20 cellular contexts compared by ENCODE assay signal in the genomic region with DNA sequence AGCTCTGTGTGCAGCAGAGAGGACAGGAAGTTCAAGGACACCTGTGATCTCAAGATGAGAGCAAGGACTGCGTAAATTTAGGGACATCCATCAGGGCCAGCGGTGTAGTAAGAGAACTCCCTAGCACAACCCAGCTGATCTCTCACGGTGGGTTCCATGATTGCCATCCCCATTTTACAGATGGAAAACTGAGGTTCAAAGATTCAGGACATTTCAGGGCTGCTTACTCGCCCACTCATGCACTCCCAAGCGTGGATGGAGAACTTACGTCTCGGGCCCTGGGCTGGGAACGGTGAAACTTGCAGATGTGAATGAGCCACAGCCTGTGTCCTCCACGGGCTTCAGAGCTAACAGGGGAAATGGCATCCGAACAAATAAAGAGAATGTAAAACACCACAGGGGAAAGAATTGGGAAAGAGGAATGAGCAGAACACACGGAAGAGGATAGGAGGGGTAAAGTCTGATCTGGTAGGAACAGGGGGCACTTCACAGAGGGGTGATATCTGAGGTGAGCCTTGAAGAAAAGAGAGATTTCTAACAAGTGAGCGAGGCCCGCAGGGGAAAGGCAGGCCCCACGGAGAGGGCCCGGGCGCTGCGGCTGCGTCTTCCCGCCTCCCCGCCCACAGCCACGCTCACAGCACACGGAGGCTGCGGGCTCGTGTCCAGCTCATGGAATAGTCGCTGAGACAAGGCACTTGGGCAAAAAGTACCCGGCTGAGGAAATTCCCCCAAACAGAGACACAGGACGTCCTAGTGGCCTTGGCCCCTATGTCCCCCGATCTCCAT. TPM values are rescaled to one million over a fixed set of nuclear protein-coding genes. Genes with fewer than 3 reads are reported as not detected.
DNase-seq lines count a peak whose midpoint lies in the region; ATAC-seq, FAIRE-seq and TF ChIP-seq lines count a peak whose summit lies in the region.
"Had no signal": no experiment of that assay in that cellular context is flagged by ENCODE, and none has a peak within 500 bp of the region (broad histone marks: within the 10 kb centered on the region; RNA-seq: fewer than 3 reads in every experiment).

No MANE protein-coding gene starts in this region.

- DNase-seq in GM23338 (ENCODE audit: low spot score) (no peak), bronchial epithelial cell (ENCODE audit: low read depth) (no peak), HepG2 (ENCODE audit: low spot score) (no peak), neuronal stem cell (ENCODE audit: low spot score) (no peak), COLO829 (ENCODE audit: low spot score) (no peak), left ventricle myocardium superior (no peak), NCI-H2107 treated with DMSO at 0.1 percent for 48 hours (lab: John Stamatoyannopoulos, UW; ENCODE audit: unreplicated experiment) (no peak)
- DNase-seq: 8988T; CD8-positive, alpha-beta T cell; COR-L47; DMS 273 treated with DMSO at 0.1 percent for 48 hours; DMS53; DND-41; EL; GM23248; H9 had no signal

- no peak for ATAC-seq in GM23338
- ATAC-seq in HepG2, result no peak
- ATAC-seq in left ventricle myocardium superior, result no peak
- ATAC-seq in HG03432 (IDR thresholded peaks at IDR 0.05; ENCODE audit: unreplicated experiment), result no peak
- ATAC-seq: CD8-positive, alpha-beta T cell; GM12878 had no signal

- H3K9me3 ChIP-seq in HepG2 (ENCODE audit: low read length), result no peaks in the 10 kb centered on the region
- H3K9me3 ChIP-seq in neuronal stem cell (replicated peaks in 1 of 2; ENCODE audit: control insufficient read depth in 2 of 2, insufficient read depth in 1 of 2, low read depth in 1 of 2, low read length in 2 of 2), result peaks cover 4 to 34% of the 10 kb centered on the region in 2 donors

- CTCF ChIA-PET in HepG2 (lab: Yijun Ruan, JAX; ENCODE audit: low intra/inter-chr PET ratio, low total read pairs), result no interaction called here

- H3K4me3 ChIP-seq in GM23338, result no peak overlapping the region
- no peak overlapping the region for H3K4me3 ChIP-seq in bronchial epithelial cell (ENCODE audit: low read depth, low read length)
- H3K4me3 ChIP-seq in HepG2 (replicated peaks in 1 of 3; ENCODE audit: insufficient read depth in 1 of 3, low read depth in 2 of 3, low read length in 3 of 3), result no peak overlapping the region
- no peak overlapping the region for H3K4me3 ChIP-seq in neuronal stem cell (ENCODE audit: low read length in 2 of 2)
- H3K4me3 ChIP-seq: BLaER1 treated with 17β-estradiol and CSF1 and Interleukin-3, amounts not matched to agents 10 nM and 100 nM; GM12878; GM23248 had no signal

- H3K27ac Mint-ChIP-seq in GM23338, result no peak overlapping the region
- H3K27ac Mint-ChIP-seq: CD8-positive, alpha-beta T cell; H9 had no signal

- no peak overlapping the region for H3K23ac ChIP-seq in neuronal stem cell (ENCODE audit: low read depth, low read length, poor library complexity)

- POLR2A ChIA-PET in HepG2 (lab: Yijun Ruan, JAX), result interaction anchor here (1.3 kb wide), 1 partner anchor 9 kb away, joined by 3 read pairs; no protein-coding TSS in a partner anchor

- TF ChIP-seq RAD21 in HepG2 (CRISPR knock-in tag; IDR thresholded peaks at IDR 0.05), result no peak

- 0 out of 2 replicates have a peak overlapping the region, but pooled peaks have one; percentile 69 for H2AFZ ChIP-seq in GM23338
- H2AFZ ChIP-seq in HepG2 (ENCODE audit: low read length), result no peak overlapping the region
- no peak overlapping the region for H2AFZ ChIP-seq in neuronal stem cell (ENCODE audit: low read length)
- H2AFZ ChIP-seq: GM23248 had no signal

- H3K79me2 ChIP-seq in GM23338 (replicated peaks; ENCODE audit: insufficient read depth) (no peaks in the 10 kb centered on the region), HepG2 (ENCODE audit: insufficient read depth, low read length) (no peaks in the 10 kb centered on the region)

- TF ChIP-seq EP300 in HepG2 (IDR thresholded peaks at IDR 0.05; ENCODE audit: low read depth in 2 of 2, low read length in 2 of 2) (no peak), HepG2 (CRISPR knock-in tag; IDR thresholded peaks at IDR 0.05; ENCODE audit: borderline replicate concordance) (no peak)

- no peak overlapping the region for H4K91ac ChIP-seq in neuronal stem cell (ENCODE audit: low read depth, low read length, poor library complexity)

- peaks cover 9% of the 10 kb centered on the region for H3K36me3 Mint-ChIP-seq in GM23338 (ENCODE audit: low read depth)
- H3K36me3 Mint-ChIP-seq: CD8-positive, alpha-beta T cell had no signal

- H3K27me3 ChIP-seq in GM23338 (ENCODE audit: insufficient read depth), result no peaks in the 10 kb centered on the region
- no peaks in the 10 kb centered on the region for H3K27me3 ChIP-seq in bronchial epithelial cell (ENCODE audit: control insufficient read depth, insufficient read depth, low read length)
- H3K27me3 ChIP-seq in HepG2 (ENCODE audit: control insufficient read depth in 1 of 2, insufficient read depth in 2 of 2, low read length in 2 of 2), result no peaks in the 10 kb centered on the region
- peaks cover 0 to 99% (median 0%) of the 10 kb centered on the region in 3 experiments for H3K27me3 ChIP-seq in neuronal stem cell (ENCODE audit: control insufficient read depth in 3 of 3, insufficient read depth in 3 of 3, low read depth in 1 of 3, low read length in 3 of 3)
- H3K27me3 ChIP-seq: BLaER1 treated with 17β-estradiol and CSF1 and Interleukin-3, amounts not matched to agents 10 nM and 100 nM had no signal

- H3K4me1 ChIP-seq in GM23338 (ENCODE audit: insufficient read depth) (peaks cover 34% of the 10 kb centered on the region), HepG2 (ENCODE audit: insufficient read depth, low read length) (peaks cover 70% of the 10 kb centered on the region), neuronal stem cell (ENCODE audit: control insufficient read depth in 2 of 2, insufficient read depth in 1 of 2, low read depth in 1 of 2, low read length in 2 of 2) (peaks cover 15 to 48% of the 10 kb centered on the region in 2 donors)

- no peak overlapping the region for H3K4ac ChIP-seq in neuronal stem cell (ENCODE audit: low read length)

- H2BK15ac ChIP-seq in neuronal stem cell (ENCODE audit: low read length), result no peak overlapping the region

- no peak for TF ChIP-seq POLR2A in HepG2 (IDR thresholded peaks at IDR 0.05; ENCODE audit: insufficient read depth in 1 of 2, low read depth in 2 of 2, low read length in 2 of 2)

- H3K4me1 Mint-ChIP-seq in GM23338, result peaks cover 33% of the 10 kb centered on the region

- BruUV-seq in HepG2 (replicated peaks; lab: Mats Ljungman, UMichigan), result no TSS peak

- no peaks in the 10 kb centered on the region for H3K79me1 ChIP-seq in neuronal stem cell (ENCODE audit: low read depth, low read length)

- H3K4me2 ChIP-seq in GM23338, result no peak overlapping the region
- no peak overlapping the region for H3K4me2 ChIP-seq in HepG2 (ENCODE audit: low read depth, low read length)
- no peak overlapping the region for H3K4me2 ChIP-seq in neuronal stem cell (ENCODE audit: insufficient read depth, low read length, poor library complexity, severe bottlenecking)

- H2BK5ac ChIP-seq in neuronal stem cell (ENCODE audit: low read length), result no peak overlapping the region

- H3K9ac ChIP-seq in HepG2 (ENCODE audit: insufficient read depth, low read depth, low read length) (no peak overlapping the region), neuronal stem cell (ENCODE audit: low read depth, low read length, poor library complexity) (no peak overlapping the region)
- H3K9ac ChIP-seq: BLaER1 treated with 17β-estradiol and CSF1 and Interleukin-3, amounts not matched to agents 10 nM and 100 nM; GM23248 had no signal

- peak overlapping the region; percentile 26 for H2AK5ac ChIP-seq in neuronal stem cell (ENCODE audit: low read depth, low read length)

- H3K27me3 Mint-ChIP-seq in GM23338 (ENCODE audit: insufficient read depth, low read depth, poor library complexity), result peaks cover 4% of the 10 kb centered on the region

- H3K9me3 Mint-ChIP-seq in GM23338, result peaks cover 14% of the 10 kb centered on the region

- in situ Hi-C loops in HepG2 (cut with HindIII; ENCODE audit: extremely low pct_ligation_motif_present, low pct_unique_long_range_greater_than_20kb), result no loop called here

- TF ChIP-seq CTCF in GM23338 (conservative IDR thresholded peaks at IDR 0.05; ENCODE audit: low read depth in 2 of 2) (no peak), bronchial epithelial cell (IDR thresholded peaks at IDR 0.05; ENCODE audit: insufficient read depth, low read length, severe bottlenecking) (no peak), HepG2 (CRISPR knock-in tag; IDR thresholded peaks at IDR 0.05) (no peak)

- no peak overlapping the region for H4K8ac ChIP-seq in neuronal stem cell (ENCODE audit: low read depth, low read length)

- no peak overlapping the region for H3K14ac ChIP-seq in neuronal stem cell (ENCODE audit: low read length)

- peak; percentile 77 for FAIRE-seq in bronchial epithelial cell (lab: Jason Lieb, UNC)
- no peak for FAIRE-seq in HepG2 (lab: Jason Lieb, UNC)
- FAIRE-seq: GM12878, GM19239 had no signal

- 0 out of 2 replicates have a peak, but pooled peaks cover 2% of the 10 kb centered on the region for H3F3A ChIP-seq in GM23338 (replicated peaks; ENCODE audit: low read depth)

- peak overlapping the region; percentile 3 for H2BK12ac ChIP-seq in neuronal stem cell (ENCODE audit: low read length)

- H3K36me3 ChIP-seq in GM23338 (ENCODE audit: insufficient read depth) (no peaks in the 10 kb centered on the region), bronchial epithelial cell (ENCODE audit: control insufficient read depth, insufficient read depth, low read length) (no peaks in the 10 kb centered on the region), HepG2 (replicated peaks in 1 of 2; ENCODE audit: control insufficient read depth in 1 of 2, insufficient read depth in 2 of 2, low read length in 2 of 2) (no peaks in the 10 kb centered on the region), neuronal stem cell (replicated peaks in 1 of 2; ENCODE audit: control insufficient read depth in 2 of 2, insufficient read depth in 2 of 2, low read length in 2 of 2) (no peaks in the 10 kb centered on the region)

- H3K27ac ChIP-seq in GM23338 (ENCODE audit: low read depth) (no peak overlapping the region), HepG2 (ENCODE audit: extremely low read length, insufficient read depth, low read length) (no peak overlapping the region), neuronal stem cell (replicated peaks; ENCODE audit: low read length) (no peak overlapping the region)
- H3K27ac ChIP-seq: BLaER1 treated with 17β-estradiol and CSF1 and Interleukin-3, amounts not matched to agents 10 nM and 100 nM; GM23248 had no signal

- H3K18ac ChIP-seq in neuronal stem cell (ENCODE audit: low read length), result peak overlapping the region; percentile 45

- H3K9me2 ChIP-seq in GM23338 (ENCODE audit: insufficient read depth), result no peaks in the 10 kb centered on the region

- no peak overlapping the region for H2BK120ac ChIP-seq in neuronal stem cell (ENCODE audit: low read depth, low read length)

- intact Hi-C loops in HepG2 (cut with micrococcal nuclease; ENCODE audit: unreplicated experiment) (no loop called here), left ventricle myocardium superior (cut with micrococcal nuclease) (no loop called here)

- no peak overlapping the region for H3K4me3 Mint-ChIP-seq in GM23338
- H3K4me3 Mint-ChIP-seq: CD8-positive, alpha-beta T cell; H9 had no signal

- H4K20me1 ChIP-seq in GM23338 (replicated peaks; ENCODE audit: insufficient read depth) (no peaks in the 10 kb centered on the region), HepG2 (ENCODE audit: insufficient read depth, low read length) (no peaks in the 10 kb centered on the region)
- H4K20me1 ChIP-seq: BLaER1 treated with 17β-estradiol and CSF1 and Interleukin-3, amounts not matched to agents 10 nM and 100 nM had no signal

- WGBS in HepG2 (ENCODE audit: low lambda C conversion rate), result 93% methylated on average over 24 of the region's 28 CpGs
- no CpG with 5 or more reads among the region's 28 CpGs for WGBS in neuronal stem cell (ENCODE audit: extremely low coverage in 2 of 2, insufficient read length in 2 of 2, insufficient replicate concordance in 1 of 2), 2 donors

RNA-seq across cellular contexts. Expression of gene RPUSD4, which starts 55.9 kb away (rescaled TPM):
- total RNA-seq in GM23338 (2014; rRNA removed; shearing (Covaris generic)), result 43.6 and 60.8 TPM in 2 replicates
- polyA plus RNA-seq in GM23338 (2016; fragmentation: Nextera tagmentation; extraction: Ambion mirVana), result 20.3 and 20.8 TPM in 2 replicates
- total RNA-seq in bronchial epithelial cell, result 23.6 and 47.9 TPM in 2 replicates
- 45.0 and 45.6 TPM in 2 replicates for total RNA-seq in HepG2 (2016; rRNA removed; fragmentation: Illumina TruSeq; extraction: Trizol)
- total RNA-seq in HepG2 (2016; cell fraction: cytosol; rRNA removed; fragmentation: Illumina TruSeq; extraction: Trizol; ENCODE audit: low read depth), result 11.4 and 11.5 TPM in 2 replicates
- 46.3 and 47.2 TPM in 2 replicates for total RNA-seq in HepG2 (2016; cell fraction: insoluble cytoplasmic fraction; rRNA removed; fragmentation: Illumina TruSeq; extraction: Trizol)
- total RNA-seq in HepG2 (2016; cell fraction: membrane; rRNA removed; fragmentation: Illumina TruSeq; extraction: Trizol), result 25.9 and 29.8 TPM in 2 replicates
- 46.8 and 51.8 TPM in 2 replicates for total RNA-seq in HepG2 (2016; cell fraction: nucleus; rRNA removed; fragmentation: Illumina TruSeq; extraction: Trizol)
- polyA plus RNA-seq in HepG2 (2011; rRNA removed), result 51.6 and 52.9 TPM in 2 replicates
- polyA plus RNA-seq in HepG2 (2011; cell fraction: cytosol; rRNA removed), result 42.4 and 53.0 TPM in 2 replicates
- polyA plus RNA-seq in HepG2 (2011; cell fraction: nucleus; rRNA removed), result 68.4 and 69.6 TPM in 2 replicates
- polyA plus RNA-seq in HepG2 (2012), result 36.1 and 41.1 TPM in 2 replicates
- polyA plus RNA-seq in HepG2 (2016; cell fraction: cytosol; fragmentation: Illumina TruSeq; extraction: Trizol; ENCODE audit: low read depth), result 6.0 and 7.2 TPM in 2 replicates
- 43.9 and 44.1 TPM in 2 replicates for polyA plus RNA-seq in HepG2 (2016; cell fraction: insoluble cytoplasmic fraction; fragmentation: Illumina TruSeq; extraction: Trizol; ENCODE audit: low read depth)
- 16.2 and 17.9 TPM in 2 replicates for polyA plus RNA-seq in HepG2 (2016; cell fraction: membrane; fragmentation: Illumina TruSeq; extraction: Trizol; ENCODE audit: low read depth)
- 85.9 and 93.8 TPM in 2 replicates for polyA plus RNA-seq in HepG2 (2016; cell fraction: nucleus; fragmentation: Illumina TruSeq; extraction: Trizol; ENCODE audit: insufficient read depth, low read depth)
- 74.1 and 168 TPM in 2 replicates for polyA minus RNA-seq in HepG2 (2011; rRNA and poly(A)+ RNA removed; ENCODE audit: low replicate concordance)
- polyA minus RNA-seq in HepG2 (2011; cell fraction: cytosol; rRNA and poly(A)+ RNA removed), result 31.0 and 34.3 TPM in 2 replicates
- polyA minus RNA-seq in HepG2 (2011; cell fraction: nucleus; rRNA and poly(A)+ RNA removed), result 60.8 and 66.2 TPM in 2 replicates
- polyA plus RNA-seq in neuronal stem cell (2013, experiment 1 of 2), result 22.3 TPM
- 20.9 TPM for polyA plus RNA-seq in neuronal stem cell (2013, experiment 2 of 2)
- total RNA-seq in left ventricle myocardium superior, result 40.0 TPM

RNA-seq across cellular contexts. Expression of gene FAM118B, which starts 56.0 kb away (rescaled TPM):
- 43.4 and 75.0 TPM in 2 replicates for total RNA-seq in GM23338 (2014; rRNA removed; shearing (Covaris generic))
- polyA plus RNA-seq in GM23338 (2016; fragmentation: Nextera tagmentation; extraction: Ambion mirVana), result 24.7 and 33.7 TPM in 2 replicates
- total RNA-seq in bronchial epithelial cell, result 15.5 and 15.8 TPM in 2 replicates
- 25.7 and 30.9 TPM in 2 replicates for total RNA-seq in HepG2 (2016; rRNA removed; fragmentation: Illumina TruSeq; extraction: Trizol)
- total RNA-seq in HepG2 (2016; cell fraction: cytosol; rRNA removed; fragmentation: Illumina TruSeq; extraction: Trizol; ENCODE audit: low read depth), result 4.3 and 4.7 TPM in 2 replicates
- 25.2 and 33.9 TPM in 2 replicates for total RNA-seq in HepG2 (2016; cell fraction: insoluble cytoplasmic fraction; rRNA removed; fragmentation: Illumina TruSeq; extraction: Trizol)
- total RNA-seq in HepG2 (2016; cell fraction: membrane; rRNA removed; fragmentation: Illumina TruSeq; extraction: Trizol), result 11.4 and 12.1 TPM in 2 replicates
- 17.6 and 18.5 TPM in 2 replicates for total RNA-seq in HepG2 (2016; cell fraction: nucleus; rRNA removed; fragmentation: Illumina TruSeq; extraction: Trizol)
- polyA plus RNA-seq in HepG2 (2011; rRNA removed), result 10.2 and 10.4 TPM in 2 replicates
- 6.6 and 10.7 TPM in 2 replicates for polyA plus RNA-seq in HepG2 (2011; cell fraction: cytosol; rRNA removed)
- polyA plus RNA-seq in HepG2 (2011; cell fraction: nucleus; rRNA removed), result 3.4 and 4.2 TPM in 2 replicates
- polyA plus RNA-seq in HepG2 (2012), result 8.2 and 8.8 TPM in 2 replicates
- polyA plus RNA-seq in HepG2 (2016; cell fraction: cytosol; fragmentation: Illumina TruSeq; extraction: Trizol; ENCODE audit: low read depth), result 3.3 and 3.4 TPM in 2 replicates
- 27.7 and 31.2 TPM in 2 replicates for polyA plus RNA-seq in HepG2 (2016; cell fraction: insoluble cytoplasmic fraction; fragmentation: Illumina TruSeq; extraction: Trizol; ENCODE audit: low read depth)
- polyA plus RNA-seq in HepG2 (2016; cell fraction: membrane; fragmentation: Illumina TruSeq; extraction: Trizol; ENCODE audit: low read depth), result 6.7 and 7.0 TPM in 2 replicates
- polyA plus RNA-seq in HepG2 (2016; cell fraction: nucleus; fragmentation: Illumina TruSeq; extraction: Trizol; ENCODE audit: insufficient read depth, low read depth), result 14.7 and 15.9 TPM in 2 replicates
- polyA minus RNA-seq in HepG2 (2011; rRNA and poly(A)+ RNA removed; ENCODE audit: low replicate concordance), result 2.5 and 4.9 TPM in 2 replicates
- 3.3 and 6.6 TPM in 2 replicates for polyA minus RNA-seq in HepG2 (2011; cell fraction: cytosol; rRNA and poly(A)+ RNA removed)
- 10.6 and 13.4 TPM in 2 replicates for polyA minus RNA-seq in HepG2 (2011; cell fraction: nucleus; rRNA and poly(A)+ RNA removed)
- 22.4 TPM for polyA plus RNA-seq in neuronal stem cell (2013, experiment 1 of 2)
- 22.5 TPM for polyA plus RNA-seq in neuronal stem cell (2013, experiment 2 of 2)
- total RNA-seq in left ventricle myocardium superior, result 25.1 TPM
